ENCODE assay signal across 12 cellular contexts in genomic region chr15:41017051-41017735, GRCh38.
DNase-seq lines count a peak whose midpoint lies in the region; ATAC-seq and TF ChIP-seq lines count a peak whose summit lies in the region.
"Had no signal": no experiment of that assay in that cellular context is flagged by ENCODE, and none has a peak within 500 bp of the region (broad histone marks: within the 10 kb centered on the region; RNA-seq: fewer than 3 reads in every experiment).

No MANE protein-coding gene starts in this region.

- no peak for ATAC-seq in activated CD8-positive, alpha-beta T cell treated with anti-CD3 and anti-CD28 coated beads for 36 hours
- ATAC-seq in left colon: peak; percentile 29
- ATAC-seq: GM23338 had no signal

- H3K27ac Mint-ChIP-seq in activated naive CD4-positive, alpha-beta T cell treated with anti-CD3 and anti-CD28 coated beads, Interleukin-2, amount 10 ng/mL, durations not matched to agents 7 days and 5 days: peak overlapping the region; percentile 61
- peak overlapping the region; percentile 12 for H3K27ac Mint-ChIP-seq in activated CD8-positive, alpha-beta T cell treated with anti-CD3 and anti-CD28 coated beads for 36 hours
- peak overlapping the region; percentile 90 for H3K27ac Mint-ChIP-seq in type B pancreatic cell
- H3K27ac Mint-ChIP-seq: GM23338 had no signal

- TF ChIP-seq CTCF in activated CD8-positive, alpha-beta T cell treated with anti-CD3 and anti-CD28 coated beads for 36 hours (IDR thresholded peaks at IDR 0.05): no peak
- TF ChIP-seq CTCF in type B pancreatic cell (conservative IDR thresholded peaks at IDR 0.05): no peak

- POLR2A ChIA-PET in activated CD8-positive, alpha-beta T cell treated with anti-CD3 and anti-CD28 coated beads for 36 hours (lab: Charles Lee): no interaction called here

- DNase-seq in activated naive CD4-positive, alpha-beta T cell treated with anti-CD3 and anti-CD28 coated beads, Interleukin-2, amount 10 ng/mL, durations not matched to agents 7 days and 5 days: no peak
- no peak for DNase-seq in activated naive CD4-positive, alpha-beta T cell (lab: John Stamatoyannopoulos, UW)
- no peak for DNase-seq in activated CD8-positive, alpha-beta T cell treated with anti-CD3 and anti-CD28 coated beads for 36 hours
- DNase-seq in left colon: no peak
- no peak for DNase-seq in type B pancreatic cell (ENCODE audit: extremely low spot score, unreplicated experiment)
- no peak for DNase-seq in germinal center (ENCODE audit: low spot score)
- no peak for DNase-seq in central memory CD4-positive, alpha-beta T cell
- DNase-seq in NCI-H1417 treated with DMSO at 0.1 percent for 48 hours (lab: John Stamatoyannopoulos, UW): no peak
- DNase-seq: activated CD4-positive, CD25-positive, alpha-beta regulatory T cell; naive B cell; Peyer's patch had no signal

- H3K27me3 Mint-ChIP-seq in activated naive CD4-positive, alpha-beta T cell treated with anti-CD3 and anti-CD28 coated beads, Interleukin-2, amount 10 ng/mL, durations not matched to agents 7 days and 5 days: no peaks in the 10 kb centered on the region
- H3K27me3 Mint-ChIP-seq in activated CD8-positive, alpha-beta T cell treated with anti-CD3 and anti-CD28 coated beads for 36 hours: no peaks in the 10 kb centered on the region
- no peaks in the 10 kb centered on the region for H3K27me3 Mint-ChIP-seq in type B pancreatic cell
- H3K27me3 Mint-ChIP-seq: naive B cell had no signal

- peaks cover 14% of the 10 kb centered on the region for H3K4me1 Mint-ChIP-seq in activated naive CD4-positive, alpha-beta T cell treated with anti-CD3 and anti-CD28 coated beads, Interleukin-2, amount 10 ng/mL, durations not matched to agents 7 days and 5 days
- peaks cover 3% of the 10 kb centered on the region for H3K4me1 Mint-ChIP-seq in activated CD8-positive, alpha-beta T cell treated with anti-CD3 and anti-CD28 coated beads for 36 hours (ENCODE audit: low read depth)
- peaks cover 8% of the 10 kb centered on the region for H3K4me1 Mint-ChIP-seq in type B pancreatic cell (ENCODE audit: unreplicated experiment)
- H3K4me1 Mint-ChIP-seq: GM23338 had no signal

- CTCF ChIA-PET in activated naive CD4-positive, alpha-beta T cell treated with anti-CD3 and anti-CD28 coated beads, Interleukin-2, amount 10 ng/mL, durations not matched to agents 7 days and 5 days (lab: Charles Lee): interaction anchor here (0.7 to 6.5 kb wide), 4 partner anchors 8 to 112 kb away, joined by 3 to 54 read pairs (median 13); no protein-coding TSS in a partner anchor
- CTCF ChIA-PET in activated CD8-positive, alpha-beta T cell treated with anti-CD3 and anti-CD28 coated beads for 36 hours (lab: Charles Lee): interaction anchor here (1.1 to 9.5 kb wide), 4 partner anchors 75 to 168 kb away, joined by 3 to 126 read pairs (median 10); no protein-coding TSS in a partner anchor

- H3K9me3 Mint-ChIP-seq in activated naive CD4-positive, alpha-beta T cell treated with anti-CD3 and anti-CD28 coated beads, Interleukin-2, amount 10 ng/mL, durations not matched to agents 7 days and 5 days: no peaks in the 10 kb centered on the region
- no peaks in the 10 kb centered on the region for H3K9me3 Mint-ChIP-seq in activated CD8-positive, alpha-beta T cell treated with anti-CD3 and anti-CD28 coated beads for 36 hours
- H3K9me3 Mint-ChIP-seq in type B pancreatic cell: no peaks in the 10 kb centered on the region
- H3K9me3 Mint-ChIP-seq: GM23338, naive B cell had no signal

- H3K4me3 Mint-ChIP-seq in activated naive CD4-positive, alpha-beta T cell treated with anti-CD3 and anti-CD28 coated beads, Interleukin-2, amount 10 ng/mL, durations not matched to agents 7 days and 5 days: no peak overlapping the region
- H3K4me3 Mint-ChIP-seq in activated CD8-positive, alpha-beta T cell treated with anti-CD3 and anti-CD28 coated beads for 36 hours: no peak overlapping the region
- H3K4me3 Mint-ChIP-seq in type B pancreatic cell: no peak overlapping the region
- H3K4me3 Mint-ChIP-seq: GM23338, naive B cell had no signal

- peaks cover 35% of the 10 kb centered on the region for H3K36me3 Mint-ChIP-seq in activated naive CD4-positive, alpha-beta T cell treated with anti-CD3 and anti-CD28 coated beads, Interleukin-2, amount 10 ng/mL, durations not matched to agents 7 days and 5 days
- H3K36me3 Mint-ChIP-seq in activated CD8-positive, alpha-beta T cell treated with anti-CD3 and anti-CD28 coated beads for 36 hours (ENCODE audit: low read depth): peaks cover 27% of the 10 kb centered on the region
- H3K36me3 Mint-ChIP-seq in type B pancreatic cell: peaks cover 16% of the 10 kb centered on the region

- intact Hi-C loops in activated CD8-positive, alpha-beta T cell treated with anti-CD3 and anti-CD28 coated beads for 36 hours (cut with micrococcal nuclease): no loop called here
- intact Hi-C loops in left colon (cut with DNase I, micrococcal nuclease): no loop called here

Comparison
In these comparisons a context has a peak if more than half of its experiments do, and no peak if none do; other contexts are left out.
1. H3K27ac Mint-ChIP-seq: peak in every context shown above with its lines; median percentile 90 in type B pancreatic cell; 61 in activated naive CD4-positive, alpha-beta T cell treated with anti-CD3 and anti-CD28 coated beads, Interleukin-2, amount 10 ng/mL, durations not matched to agents 7 days and 5 days; 12 in activated CD8-positive, alpha-beta T cell treated with anti-CD3 and anti-CD28 coated beads for 36 hours.